33 cellular contexts compared by ENCODE assay signal in genomic region chrX:70423937-70424336, GRCh38. TPM values are rescaled to one million over a fixed set of nuclear protein-coding genes. Genes with fewer than 3 reads are reported as not detected.
DNase-seq lines count a peak whose midpoint lies in the region; FAIRE-seq and TF ChIP-seq lines count a peak whose summit lies in the region.
"Had no signal": no experiment of that assay in that cellular context is flagged by ENCODE, and none has a peak within 500 bp of the region (broad histone marks: within the 10 kb centered on the region; RNA-seq: fewer than 3 reads in every experiment).

No MANE protein-coding gene starts in this region.

- FAIRE-seq in small intestine (lab: Jason Lieb, UNC), result no peak
- FAIRE-seq in H54 (lab: Jason Lieb, UNC), result no peak
- FAIRE-seq: GM12891 had no signal

- peak; percentile 74 for DNase-seq in small intestine
- DNase-seq in H54 (ENCODE audit: insufficient read length, low spot score), result no peak
- DNase-seq in activated T-cell treated with anti-CD3 and anti-CD28 coated beads, Interleukin-2, amount 50 U/mL, for 48 hours, result no peak
- DNase-seq in HT-29 (ENCODE audit: low spot score), result no peak
- DNase-seq in activated naive CD4-positive, alpha-beta T cell treated with anti-CD3 and anti-CD28 coated beads, Interleukin-2, amount 50 U/mL, for 16 hours, result no peak
- DNase-seq: activated CD4-positive, alpha-beta T cell treated with anti-CD3 and anti-CD28 coated beads, Interleukin-2, amount 10 ng/mL, durations not matched to agents 24 days and 14 days; activated gamma-delta T cell; BE2C; CD8-positive, alpha-beta T cell; cortex of kidney; DMS 273 treated with DMSO at 0.1 percent for 48 hours; EL; foreskin fibroblast; head of caudate nucleus; mammary epithelial cell; NCI-H1048; NCI-H1694; NCI-H82; posterior cingulate gyrus; stimulated activated CD4-positive, alpha-beta T cell treated with anti-CD3 and anti-CD28 coated beads, Interleukin-2, amount 100 ng/mL, for 48 hours; T1000; WERI-Rb-1 had no signal

- H3K27ac ChIP-seq in HUES64 (ENCODE audit: low read depth, low read length) (no peak overlapping the region; the same call in 1 of the 2 replicates), ectodermal cell (ENCODE audit: insufficient read depth, low read depth, low read length, poor library complexity, severe bottlenecking) (peak overlapping the region; percentile 26), iPS-20b (ENCODE audit: low read length) (no peak overlapping the region), small intestine (ENCODE audit: low read depth in 1 of 2, low read length in 1 of 2) (peak overlapping the region in 1 of 2 donors; percentile 78)
- H3K27ac ChIP-seq: ascending aorta, cardiac muscle cell, neutrophil, right atrium auricular region, tibial nerve, WERI-Rb-1 had no signal

- no peaks in the 10 kb centered on the region for H3K27me3 ChIP-seq in HUES64 (ENCODE audit: insufficient read depth, low read length)
- H3K27me3 ChIP-seq in ectodermal cell (ENCODE audit: control insufficient read depth, insufficient read depth, low read length, poor library complexity, severe bottlenecking), result no peaks in the 10 kb centered on the region
- no peaks in the 10 kb centered on the region for H3K27me3 ChIP-seq in iPS-20b (ENCODE audit: insufficient read depth, low read length)
- H3K27me3 ChIP-seq in small intestine (ENCODE audit: control insufficient read depth in 2 of 2, insufficient read depth in 2 of 2, low read length in 2 of 2), result no peaks in the 10 kb centered on the region
- H3K27me3 ChIP-seq: ascending aorta, BE2C, cardiac muscle cell, neutrophil, right atrium auricular region had no signal

- H3K4me1 ChIP-seq in HUES64 (ENCODE audit: insufficient read depth, low read length) (peaks cover 34% of the 10 kb centered on the region), ectodermal cell (ENCODE audit: control insufficient read depth, insufficient read depth, low read length) (peaks cover 32% of the 10 kb centered on the region), iPS-20b (ENCODE audit: insufficient read depth, low read length) (peaks cover 16% of the 10 kb centered on the region; the same call in 1 of the 2 replicates), small intestine (ENCODE audit: control insufficient read depth in 2 of 2, insufficient read depth in 1 of 2, low read depth in 1 of 2, low read length in 1 of 2) (no peaks in the 10 kb centered on the region)
- H3K4me1 ChIP-seq: ascending aorta, BE2C, right atrium auricular region, tibial nerve had no signal

- H3K9me3 ChIP-seq in HUES64 (ENCODE audit: insufficient read depth, low read depth, low read length) (no peaks in the 10 kb centered on the region), ectodermal cell (ENCODE audit: control insufficient read depth, low read length) (no peaks in the 10 kb centered on the region), iPS-20b (ENCODE audit: insufficient read depth, low read depth, low read length) (no peaks in the 10 kb centered on the region), small intestine (ENCODE audit: control insufficient read depth, low read depth) (no peaks in the 10 kb centered on the region)
- H3K9me3 ChIP-seq: ascending aorta, BE2C, neutrophil, right atrium auricular region, tibial nerve had no signal

- peak overlapping the region; percentile 82 for H3K9ac ChIP-seq in HUES64 (ENCODE audit: low read depth, low read length)
- peak overlapping the region; percentile 95; the same call in 1 of the 2 replicates for H3K9ac ChIP-seq in iPS-20b (ENCODE audit: low read depth, low read length)

- WGBS in HUES64, result 47% methylated on average over 9 of the region's 10 CpGs
- 50 to 51% methylated on average over 9 to 10 of the region's 10 CpGs for WGBS in ectodermal cell, 2 experiments
- WGBS in small intestine, 3 donors, result 36 to 60% (median 47%) methylated on average over 10 of the region's 10 CpGs

- H3K36me3 ChIP-seq in HUES64 (ENCODE audit: insufficient read depth, low read length), result peaks cover 34% of the 10 kb centered on the region
- no peaks in the 10 kb centered on the region for H3K36me3 ChIP-seq in ectodermal cell (ENCODE audit: control insufficient read depth, insufficient read depth, low read length)
- peaks cover 51% of the 10 kb centered on the region; the same call in 1 of the 2 replicates for H3K36me3 ChIP-seq in iPS-20b (ENCODE audit: insufficient read depth, low read depth, low read length)
- no peaks in the 10 kb centered on the region for H3K36me3 ChIP-seq in small intestine (ENCODE audit: control insufficient read depth in 2 of 2, insufficient read depth in 2 of 2, low read length in 2 of 2)
- H3K36me3 ChIP-seq: ascending aorta, BE2C, cardiac muscle cell, right atrium auricular region, tibial nerve had no signal

- no peak for TF ChIP-seq POLR2A in H54 (IDR thresholded peaks at IDR 0.05; ENCODE audit: low read depth, low read length)

- H3K4me3 ChIP-seq in HUES64 (ENCODE audit: low read length), result peak overlapping the region; percentile 70
- H3K4me3 ChIP-seq in ectodermal cell (ENCODE audit: insufficient read depth, low read depth, low read length), result peak overlapping the region; percentile 38
- H3K4me3 ChIP-seq in iPS-20b (ENCODE audit: low read length), result peak overlapping the region; percentile 89
- H3K4me3 ChIP-seq in small intestine (ENCODE audit: low read depth in 1 of 2, low read length in 2 of 2), result peak overlapping the region in 1 of 2 donors; percentile 56
- H3K4me3 ChIP-seq: ascending aorta, cardiac muscle cell, right atrium auricular region, tibial nerve had no signal

RNA-seq across cellular contexts. Expression of gene GDPD2, which starts 0.8 kb away (rescaled TPM):
- 19.9 TPM for polyA plus RNA-seq in HUES64 (2013, experiment 1 of 2)
- polyA plus RNA-seq in HUES64 (2013, experiment 2 of 2), result 14.1 TPM
- 7.3 TPM for polyA plus RNA-seq in ectodermal cell (2013, experiment 1 of 4)
- 9.1 TPM for polyA plus RNA-seq in ectodermal cell (2013, experiment 2 of 4)
- 9.6 TPM for polyA plus RNA-seq in ectodermal cell (2013, experiment 3 of 4)
- 12.4 TPM for polyA plus RNA-seq in ectodermal cell (2013, experiment 4 of 4)
- 10 to 100 TPM in 2 of 3 donors, 1 to 10 TPM in 1; 2.6 to 26.4 (median 25.9) TPM for polyA plus RNA-seq in small intestine
- total RNA-seq in HT-29 (2014; rRNA removed; shearing (Covaris generic)), result not detected in 2 replicates
- total RNA-seq: activated CD8-positive, alpha-beta memory T cell treated with anti-CD3 and anti-CD28 coated beads for 36 hours; ascending aorta; cardiac muscle cell; CD8-positive, alpha-beta T cell; NCI-H460; right atrium auricular region had no signal
- polyA plus RNA-seq: cardiac muscle cell had no signal

RNA-seq across cellular contexts. Expression of gene DLG3, which starts 20.7 kb away (rescaled TPM):
- 26.2 TPM for polyA plus RNA-seq in HUES64 (2013, experiment 1 of 2)
- polyA plus RNA-seq in HUES64 (2013, experiment 2 of 2), result 28.5 TPM
- polyA plus RNA-seq in ectodermal cell (2013, experiment 1 of 4), result 54.9 TPM
- polyA plus RNA-seq in ectodermal cell (2013, experiment 2 of 4), result 52.7 TPM
- polyA plus RNA-seq in ectodermal cell (2013, experiment 3 of 4), result 29.3 TPM
- 32.3 TPM for polyA plus RNA-seq in ectodermal cell (2013, experiment 4 of 4)
- 10 to 100 TPM; 22.2 to 40.0 (median 27.6) TPM for polyA plus RNA-seq in small intestine
- total RNA-seq in HT-29 (2014; rRNA removed; shearing (Covaris generic)), result 40.8 and 55.6 TPM in 2 replicates
